Comparison of ENCODE assay signal across 8 cellular contexts in the genomic region with DNA sequence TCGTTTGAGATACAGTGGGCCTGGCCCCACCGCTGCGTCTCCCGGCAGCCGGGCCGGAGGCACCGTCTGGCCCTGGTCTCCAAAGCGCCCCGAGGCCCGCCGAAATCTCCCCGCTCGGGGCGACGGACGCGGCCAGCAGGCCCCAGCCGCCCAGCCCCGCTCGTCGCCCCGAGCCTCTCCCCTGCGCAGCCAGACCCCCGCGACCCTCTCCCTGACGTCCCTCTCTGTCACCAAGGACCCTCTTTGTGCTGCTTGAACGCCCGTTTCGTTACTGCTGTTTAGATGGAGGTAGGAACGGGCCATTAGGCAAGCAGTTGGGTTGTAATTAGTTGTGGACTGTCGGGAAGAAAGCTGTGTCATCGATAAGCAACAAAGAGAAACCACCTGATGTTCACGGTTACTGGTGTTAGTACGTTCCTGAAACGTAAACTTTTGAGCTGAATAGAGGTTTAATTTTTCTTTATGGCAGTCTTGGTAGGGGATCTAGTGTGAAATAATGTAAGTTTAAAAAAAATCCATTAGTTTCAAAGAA. TPM values are rescaled to one million over a fixed set of nuclear protein-coding genes. Genes with fewer than 3 reads are reported as not detected.
DNase-seq lines count a peak whose midpoint lies in the region; ATAC-seq and TF ChIP-seq lines count a peak whose summit lies in the region.

No MANE protein-coding gene starts in this region.

- H3K4ac ChIP-seq in trophoblast cell (ENCODE audit: low read depth, low read length), result peak overlapping the region; percentile 80

- H3K4me3 Mint-ChIP-seq in activated naive CD8-positive, alpha-beta T cell, result peak overlapping the region; percentile 95

- peak overlapping the region; percentile 98 for H4K8ac ChIP-seq in trophoblast cell (ENCODE audit: low read depth, low read length)

- WGBS in trophoblast cell (ENCODE audit: extremely low coverage, insufficient coverage, insufficient read length), result no CpG with 5 or more reads among the region's 35 CpGs

- H4K20me1 ChIP-seq in OCI-LY3 (ENCODE audit: insufficient read depth, low read length), result peaks cover 43% of the 10 kb centered on the region

- H3K9me3 ChIP-seq in OCI-LY3 (ENCODE audit: insufficient read depth, low read length), result no peaks in the 10 kb centered on the region
- no peaks in the 10 kb centered on the region for H3K9me3 ChIP-seq in cardiac muscle cell (ENCODE audit: low read depth)
- H3K9me3 ChIP-seq in trophoblast cell (ENCODE audit: insufficient read depth, low read depth, low read length), result no peaks in the 10 kb centered on the region

- peak overlapping the region; percentile 98 for H3K27ac Mint-ChIP-seq in activated naive CD8-positive, alpha-beta T cell

- peaks cover 6% of the 10 kb centered on the region for H3K36me3 Mint-ChIP-seq in activated naive CD8-positive, alpha-beta T cell

- H3K14ac ChIP-seq in trophoblast cell (ENCODE audit: low read length), result peak overlapping the region; percentile 83

- peak overlapping the region; percentile 78 for H2BK120ac ChIP-seq in trophoblast cell (ENCODE audit: insufficient read depth, low read length, poor library complexity)

- H3K27ac ChIP-seq in OCI-LY3 (ENCODE audit: low read length) (peak overlapping the region; percentile 83), cardiac muscle cell (peak overlapping the region; percentile 99), trophoblast cell (ENCODE audit: low read depth, low read length) (peak overlapping the region; percentile 99)

- DNase-seq in D341Med (ENCODE audit: low spot score) (peak; percentile 60), cardiac muscle cell (ENCODE audit: low read depth in 1 of 2, low spot score in 1 of 2) (peak; percentile 58 to 65), trophoblast cell (peak; percentile 48 to 69), KG1 (lab: John Stamatoyannopoulos, UW) (no peak)

- H3K9ac ChIP-seq in OCI-LY3 (ENCODE audit: low read length) (peak overlapping the region; percentile 93), trophoblast cell (ENCODE audit: low read length) (peak overlapping the region; percentile 99)

- H3K4me3 ChIP-seq in OCI-LY3 (ENCODE audit: low read length) (peak overlapping the region; percentile 85), cardiac muscle cell (peak overlapping the region; percentile 92), trophoblast cell (ENCODE audit: low read depth, low read length) (peak overlapping the region; percentile 78)

- TF ChIP-seq CTCF in OCI-LY3 (IDR thresholded peaks at IDR 0.05; ENCODE audit: low read depth, low read length) (no peak), cardiac muscle cell (IDR thresholded peaks at IDR 0.05; ENCODE audit: low read depth, low read length) (no peak)

- peaks cover 56% of the 10 kb centered on the region for H3K79me2 ChIP-seq in OCI-LY3 (ENCODE audit: low read length)
- H3K79me2 ChIP-seq in trophoblast cell (ENCODE audit: control insufficient read depth, insufficient read depth, low read length, poor library complexity), result peaks cover 14% of the 10 kb centered on the region

- H3K4me2 ChIP-seq in OCI-LY3 (ENCODE audit: low read length), result peak overlapping the region; percentile 96
- peak overlapping the region; percentile 66 for H3K4me2 ChIP-seq in trophoblast cell (ENCODE audit: low read length)

- no peaks in the 10 kb centered on the region for H3K27me3 ChIP-seq in OCI-LY3 (ENCODE audit: low read depth, low read length)
- H3K27me3 ChIP-seq in cardiac muscle cell, result no peaks in the 10 kb centered on the region
- no peaks in the 10 kb centered on the region for H3K27me3 ChIP-seq in trophoblast cell (ENCODE audit: insufficient read depth, low read length)

- peaks cover 8% of the 10 kb centered on the region for H3K79me1 ChIP-seq in trophoblast cell (ENCODE audit: low read length)

- peak overlapping the region; percentile 71 for H2BK5ac ChIP-seq in trophoblast cell (ENCODE audit: low read depth, low read length, poor library complexity)

- peaks cover 40% of the 10 kb centered on the region for H3K4me1 Mint-ChIP-seq in activated naive CD8-positive, alpha-beta T cell (ENCODE audit: low read depth)

- H3K4me1 ChIP-seq in OCI-LY3 (ENCODE audit: low read length) (peaks cover 16% of the 10 kb centered on the region), cardiac muscle cell (ENCODE audit: low read depth) (peaks cover 6% of the 10 kb centered on the region), trophoblast cell (ENCODE audit: control insufficient read depth in 1 of 2, insufficient read depth in 2 of 2, low read length in 2 of 2) (peaks cover 0 to 3% of the 10 kb centered on the region in 2 experiments)

- H2AK5ac ChIP-seq in trophoblast cell (ENCODE audit: low read length), result peak overlapping the region; percentile 65

- no peaks in the 10 kb centered on the region for H3K27me3 Mint-ChIP-seq in activated naive CD8-positive, alpha-beta T cell

- peak overlapping the region; percentile 78 for H4K12ac ChIP-seq in trophoblast cell (ENCODE audit: low read depth, low read length)

- peaks cover 18% of the 10 kb centered on the region for H3K36me3 ChIP-seq in OCI-LY3 (replicated peaks; ENCODE audit: low read depth, low read length)
- H3K36me3 ChIP-seq in cardiac muscle cell, result peaks cover under 1% of the 10 kb centered on the region
- H3K36me3 ChIP-seq in trophoblast cell (ENCODE audit: control insufficient read depth in 1 of 2, insufficient read depth in 2 of 2, low read length in 2 of 2), result peaks cover 0 to 2% of the 10 kb centered on the region in 2 experiments

- H3K23ac ChIP-seq in trophoblast cell (ENCODE audit: low read length), result no peak overlapping the region

- ATAC-seq in GM19372 (IDR thresholded peaks at IDR 0.05; ENCODE audit: low read depth, unreplicated experiment) (peak; percentile 10), HG03457 (IDR thresholded peaks at IDR 0.05; ENCODE audit: unreplicated experiment) (peak; percentile 11)

- no peak overlapping the region for H2BK12ac ChIP-seq in trophoblast cell (ENCODE audit: low read length)

- H3K9me3 Mint-ChIP-seq in activated naive CD8-positive, alpha-beta T cell (ENCODE audit: low read depth), result peaks cover 4% of the 10 kb centered on the region

- H4K91ac ChIP-seq in trophoblast cell (ENCODE audit: low read depth, low read length), result peak overlapping the region; percentile 90

- H2AFZ ChIP-seq in OCI-LY3 (ENCODE audit: low read depth, low read length) (peak overlapping the region; percentile 26; the same call in 1 of the 2 replicates), trophoblast cell (ENCODE audit: insufficient read depth, low read length, poor library complexity) (peak overlapping the region; percentile 65)

- peak overlapping the region; percentile 83 for H3K18ac ChIP-seq in trophoblast cell (ENCODE audit: low read length)

RNA-seq across cellular contexts. Expression of a gene that starts 0.7 kb away (rescaled TPM):
- total RNA-seq in cardiac muscle cell, result 31.3 and 35.5 TPM in 2 replicates
- 193 and 211 TPM in 2 replicates for polyA plus RNA-seq in cardiac muscle cell
- polyA plus RNA-seq in trophoblast cell (2013), result 57.6 and 59.2 TPM in 2 replicates
